Comparison of ENCODE assay signal across 2 cellular contexts in genomic region chr5:95927927-95928723, GRCh38.
TF ChIP-seq lines count a peak whose summit lies in the region.

No MANE protein-coding gene starts in this region.

TF ChIP-seq in SK-N-SH treated with all-trans-retinoic acid at 6 μM for 48 hours, 23 proteins besides CTCF, POLR2A, EP300 and RAD21 (continued from another document):
- TF ChIP-seq, protein P1, sequence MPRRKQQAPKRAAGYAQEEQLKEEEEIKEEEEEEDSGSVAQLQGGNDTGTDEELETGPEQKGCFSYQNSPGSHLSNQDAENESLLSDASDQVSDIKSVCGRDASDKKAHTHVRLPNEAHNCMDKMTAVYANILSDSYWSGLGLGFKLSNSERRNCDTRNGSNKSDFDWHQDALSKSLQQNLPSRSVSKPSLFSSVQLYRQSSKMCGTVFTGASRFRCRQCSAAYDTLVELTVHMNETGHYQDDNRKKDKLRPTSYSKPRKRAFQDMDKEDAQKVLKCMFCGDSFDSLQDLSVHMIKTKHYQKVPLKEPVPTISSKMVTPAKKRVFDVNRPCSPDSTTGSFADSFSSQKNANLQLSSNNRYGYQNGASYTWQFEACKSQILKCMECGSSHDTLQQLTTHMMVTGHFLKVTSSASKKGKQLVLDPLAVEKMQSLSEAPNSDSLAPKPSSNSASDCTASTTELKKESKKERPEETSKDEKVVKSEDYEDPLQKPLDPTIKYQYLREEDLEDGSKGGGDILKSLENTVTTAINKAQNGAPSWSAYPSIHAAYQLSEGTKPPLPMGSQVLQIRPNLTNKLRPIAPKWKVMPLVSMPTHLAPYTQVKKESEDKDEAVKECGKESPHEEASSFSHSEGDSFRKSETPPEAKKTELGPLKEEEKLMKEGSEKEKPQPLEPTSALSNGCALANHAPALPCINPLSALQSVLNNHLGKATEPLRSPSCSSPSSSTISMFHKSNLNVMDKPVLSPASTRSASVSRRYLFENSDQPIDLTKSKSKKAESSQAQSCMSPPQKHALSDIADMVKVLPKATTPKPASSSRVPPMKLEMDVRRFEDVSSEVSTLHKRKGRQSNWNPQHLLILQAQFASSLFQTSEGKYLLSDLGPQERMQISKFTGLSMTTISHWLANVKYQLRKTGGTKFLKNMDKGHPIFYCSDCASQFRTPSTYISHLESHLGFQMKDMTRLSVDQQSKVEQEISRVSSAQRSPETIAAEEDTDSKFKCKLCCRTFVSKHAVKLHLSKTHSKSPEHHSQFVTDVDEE (CRISPR knock-in tag; IDR thresholded peaks at IDR 0.05): no peak
- TF ChIP-seq BACH2 (CRISPR knock-in tag; IDR thresholded peaks at IDR 0.05; ENCODE audit: borderline replicate concordance) (no peak), TOX (CRISPR knock-in tag; IDR thresholded peaks at IDR 0.05; ENCODE audit: borderline replicate concordance) (no peak), ZFP3 (CRISPR knock-in tag; IDR thresholded peaks at IDR 0.05) (no peak), ZNF565 (CRISPR knock-in tag; conservative IDR thresholded peaks at IDR 0.05; ENCODE audit: low read depth) (no peak), ZNF8 (CRISPR knock-in tag; IDR thresholded peaks at IDR 0.05) (no peak), SNAI2 (CRISPR knock-in tag; IDR thresholded peaks at IDR 0.05) (no peak), ZFP30 (CRISPR knock-in tag; IDR thresholded peaks at IDR 0.05) (no peak), GLIS3 (CRISPR knock-in tag; IDR thresholded peaks at IDR 0.05) (no peak), ZC3H10 (CRISPR knock-in tag; IDR thresholded peaks at IDR 0.05) (no peak), RARB (CRISPR knock-in tag; IDR thresholded peaks at IDR 0.05) (no peak), ARNTL (CRISPR knock-in tag; IDR thresholded peaks at IDR 0.05; ENCODE audit: borderline replicate concordance, low read depth) (no peak)
- TF ChIP-seq, protein P2, sequence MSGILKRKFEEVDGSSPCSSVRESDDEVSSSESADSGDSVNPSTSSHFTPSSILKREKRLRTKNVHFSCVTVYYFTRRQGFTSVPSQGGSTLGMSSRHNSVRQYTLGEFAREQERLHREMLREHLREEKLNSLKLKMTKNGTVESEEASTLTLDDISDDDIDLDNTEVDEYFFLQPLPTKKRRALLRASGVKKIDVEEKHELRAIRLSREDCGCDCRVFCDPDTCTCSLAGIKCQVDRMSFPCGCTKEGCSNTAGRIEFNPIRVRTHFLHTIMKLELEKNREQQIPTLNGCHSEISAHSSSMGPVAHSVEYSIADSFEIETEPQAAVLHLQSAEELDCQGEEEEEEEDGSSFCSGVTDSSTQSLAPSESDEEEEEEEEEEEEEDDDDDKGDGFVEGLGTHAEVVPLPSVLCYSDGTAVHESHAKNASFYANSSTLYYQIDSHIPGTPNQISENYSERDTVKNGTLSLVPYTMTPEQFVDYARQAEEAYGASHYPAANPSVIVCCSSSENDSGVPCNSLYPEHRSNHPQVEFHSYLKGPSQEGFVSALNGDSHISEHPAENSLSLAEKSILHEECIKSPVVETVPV (CRISPR knock-in tag; IDR thresholded peaks at IDR 0.05): no peak

TF ChIP-seq in SK-N-SH, 30 proteins besides CTCF, POLR2A, EP300 and RAD21 (continued from another document):
- TF ChIP-seq RCOR1 (IDR thresholded peaks at IDR 0.05; ENCODE audit: low read length) (no peak), YY1 (IDR thresholded peaks at IDR 0.05; ENCODE audit: low read depth) (no peak), REST (IDR thresholded peaks at IDR 0.05; ENCODE audit: low read depth, low read length) (no peak), TAF1 (IDR thresholded peaks at IDR 0.05; ENCODE audit: borderline replicate concordance, low read depth, low read length) (no peak), EZH2phosphoT487 (IDR thresholded peaks at IDR 0.05; ENCODE audit: borderline replicate concordance, low read depth) (no peak)
- TF ChIP-seq, protein P3, sequence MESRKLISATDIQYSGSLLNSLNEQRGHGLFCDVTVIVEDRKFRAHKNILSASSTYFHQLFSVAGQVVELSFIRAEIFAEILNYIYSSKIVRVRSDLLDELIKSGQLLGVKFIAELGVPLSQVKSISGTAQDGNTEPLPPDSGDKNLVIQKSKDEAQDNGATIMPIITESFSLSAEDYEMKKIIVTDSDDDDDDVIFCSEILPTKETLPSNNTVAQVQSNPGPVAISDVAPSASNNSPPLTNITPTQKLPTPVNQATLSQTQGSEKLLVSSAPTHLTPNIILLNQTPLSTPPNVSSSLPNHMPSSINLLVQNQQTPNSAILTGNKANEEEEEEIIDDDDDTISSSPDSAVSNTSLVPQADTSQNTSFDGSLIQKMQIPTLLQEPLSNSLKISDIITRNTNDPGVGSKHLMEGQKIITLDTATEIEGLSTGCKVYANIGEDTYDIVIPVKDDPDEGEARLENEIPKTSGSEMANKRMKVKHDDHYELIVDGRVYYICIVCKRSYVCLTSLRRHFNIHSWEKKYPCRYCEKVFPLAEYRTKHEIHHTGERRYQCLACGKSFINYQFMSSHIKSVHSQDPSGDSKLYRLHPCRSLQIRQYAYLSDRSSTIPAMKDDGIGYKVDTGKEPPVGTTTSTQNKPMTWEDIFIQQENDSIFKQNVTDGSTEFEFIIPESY (IDR thresholded peaks at IDR 0.05; ENCODE audit: borderline replicate concordance, low read depth): no peak
TF ChIP-seq in SK-N-SH: peak in this region for 0.
